ENCODE assay signal across 9 cellular contexts in the genomic region with DNA sequence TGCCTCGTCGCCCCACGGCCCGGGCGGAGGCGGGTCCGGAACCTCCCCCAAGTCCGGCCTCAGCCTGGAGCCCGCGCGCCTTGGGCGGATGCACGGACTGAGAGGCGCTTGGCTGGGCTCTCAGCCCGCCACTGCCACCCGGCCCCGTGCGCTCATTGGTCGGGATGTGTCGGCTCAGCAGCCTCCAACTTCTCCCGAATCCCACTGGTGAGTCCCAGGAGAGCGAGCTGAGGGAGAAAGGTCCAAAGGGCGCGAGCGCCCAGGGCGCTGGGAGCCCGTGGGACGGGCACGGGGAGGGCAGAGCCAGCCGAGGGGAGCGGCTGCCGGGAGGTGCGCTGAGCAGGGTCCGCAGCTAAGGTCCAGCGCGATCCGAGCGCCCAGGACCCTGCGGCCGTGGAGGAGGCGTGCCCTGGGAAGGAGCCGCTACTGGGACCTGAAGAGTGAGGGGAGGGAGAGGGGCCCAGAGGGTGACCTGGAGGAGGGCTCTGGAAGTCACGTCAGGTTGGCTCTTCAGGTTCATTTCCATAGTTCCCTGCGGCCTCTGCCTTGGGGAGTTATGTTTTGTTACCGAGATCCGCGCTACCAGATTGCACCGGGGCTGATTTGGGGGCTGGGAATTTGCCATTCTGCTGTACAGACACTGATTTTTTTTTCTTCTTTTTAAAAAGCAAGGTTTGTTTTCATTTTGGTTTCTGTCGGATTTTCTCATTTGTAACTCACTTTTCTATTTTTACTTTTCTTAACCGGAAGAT. TPM values are rescaled to one million over a fixed set of nuclear protein-coding genes. Genes with fewer than 3 reads are reported as not detected.
A peak's percentile ranks its signal among the peaks of the same experiment; 100 is the strongest.
DNase-seq lines count a peak whose midpoint lies in the region; ATAC-seq, FAIRE-seq and TF ChIP-seq lines count a peak whose summit lies in the region.
"Had no signal": no experiment of that assay in that cellular context is flagged by ENCODE, and none has a peak within 500 bp of the region (broad histone marks: within the 10 kb centered on the region; RNA-seq: fewer than 3 reads in every experiment).

A gene (plus strand): TSS at position 525 of the 752 bp plus-strand sequence. CDS start 3,849 bp downstream, outside the sequence.

- H2AFZ ChIP-seq in HepG2 (ENCODE audit: low read length): no peak within 1 kb of the TSS

- H3K9ac ChIP-seq in HepG2 (ENCODE audit: insufficient read depth, low read depth, low read length): no peak within 1 kb of the TSS
- peak within 1 kb of the TSS; percentile 70 to 85 (median 79) for H3K9ac ChIP-seq in subcutaneous abdominal adipose tissue (ENCODE audit: low read length in 5 of 5)

- in situ Hi-C loops in G401 (cut with HindIII; ENCODE audit: low sequenced_read_pairs): no loop called here
- in situ Hi-C loops in HepG2 (cut with HindIII; ENCODE audit: extremely low pct_ligation_motif_present, low pct_unique_long_range_greater_than_20kb): no loop called here

- no peaks in the 10 kb centered on the region for H3K9me3 ChIP-seq in HepG2 (ENCODE audit: low read length)
- no peaks in the 10 kb centered on the region for H3K9me3 ChIP-seq in subcutaneous abdominal adipose tissue (ENCODE audit: control insufficient read depth in 5 of 5, low read length in 5 of 5)

- TF ChIP-seq EP300 in HepG2 (IDR thresholded peaks at IDR 0.05; ENCODE audit: low read depth in 2 of 2, low read length in 2 of 2): no peak
- TF ChIP-seq EP300 in HepG2 (CRISPR knock-in tag; IDR thresholded peaks at IDR 0.05; ENCODE audit: borderline replicate concordance): no peak

- peak within 1 kb of the TSS; percentile 61 for H3K4me2 ChIP-seq in HepG2 (ENCODE audit: low read depth, low read length)

- TF ChIP-seq CTCF in coronary artery (IDR thresholded peaks at IDR 0.05) (no peak), HepG2 (CRISPR knock-in tag; IDR thresholded peaks at IDR 0.05) (no peak)

- no peak for FAIRE-seq in HepG2 (lab: Jason Lieb, UNC)
- FAIRE-seq: TTC549 had no signal

- no TSS peak for BruUV-seq in HepG2 (replicated peaks; lab: Mats Ljungman, UMichigan)

- CTCF ChIA-PET in HepG2 (lab: Yijun Ruan, JAX; ENCODE audit: low intra/inter-chr PET ratio, low total read pairs): no interaction called here

- H3K27me3 ChIP-seq in HepG2 (ENCODE audit: control insufficient read depth in 1 of 2, insufficient read depth in 2 of 2, low read length in 2 of 2) (peaks cover 0 to 28% of the 10 kb centered on the region in 2 experiments; a peak in 4 of 5 replicates), subcutaneous abdominal adipose tissue (ENCODE audit: control insufficient read depth in 5 of 5, insufficient read depth in 4 of 5, low read length in 5 of 5) (peaks cover 0 to 4% (median 0%) of the 10 kb centered on the region in 5 donors)

- peak; percentile 51 for DNase-seq in G401 (ENCODE audit: low spot score)
- peak; percentile 83 for DNase-seq in NCI-H226
- no peak for DNase-seq in coronary artery (ENCODE audit: low spot score)
- no peak for DNase-seq in HepG2 (ENCODE audit: low spot score)
- DNase-seq in midbrain (lab: John Stamatoyannopoulos, UW): no peak

- H4K20me1 ChIP-seq in HepG2 (ENCODE audit: insufficient read depth, low read length): no peaks in the 10 kb centered on the region

- H3K4me1 ChIP-seq in HepG2 (ENCODE audit: insufficient read depth, low read length): no peaks in the 10 kb centered on the region
- H3K4me1 ChIP-seq in subcutaneous abdominal adipose tissue (ENCODE audit: control insufficient read depth in 5 of 5, insufficient read depth in 5 of 5, low read length in 5 of 5): peaks cover 2 to 36% (median 32%) of the 10 kb centered on the region in 5 donors

- POLR2A ChIA-PET in HepG2 (lab: Yijun Ruan, JAX): no interaction called here

- H3K4me3 ChIP-seq in coronary artery: peak within 1 kb of the TSS; percentile 73
- H3K4me3 ChIP-seq in HepG2 (replicated peaks in 1 of 3; ENCODE audit: insufficient read depth in 1 of 3, low read depth in 2 of 3, low read length in 3 of 3): peak within 1 kb of the TSS; percentile 7 to 61 (median 21); a peak in 3 of 6 replicates
- peak within 1 kb of the TSS; percentile 80 to 98 (median 91) for H3K4me3 ChIP-seq in subcutaneous abdominal adipose tissue (ENCODE audit: low read depth in 1 of 5, low read length in 5 of 5)

- WGBS in HepG2 (ENCODE audit: low lambda C conversion rate): 3% methylated on average over 11 of the region's 50 CpGs

- no peak within 1 kb of the TSS for H3K27ac ChIP-seq in coronary artery
- no peak within 1 kb of the TSS for H3K27ac ChIP-seq in HepG2 (ENCODE audit: extremely low read length, insufficient read depth, low read length)
- peak within 1 kb of the TSS; percentile 94 for H3K27ac ChIP-seq in subcutaneous abdominal adipose tissue (ENCODE audit: low read depth, low read length)

- H3K36me3 ChIP-seq in HepG2 (replicated peaks in 1 of 2; ENCODE audit: control insufficient read depth in 1 of 2, insufficient read depth in 2 of 2, low read length in 2 of 2) (no peaks in the 10 kb centered on the region), subcutaneous abdominal adipose tissue (ENCODE audit: control insufficient read depth in 5 of 5, insufficient read depth in 5 of 5, low read length in 5 of 5) (peaks cover 0 to 5% (median 0%) of the 10 kb centered on the region in 5 donors)

- no peaks in the 10 kb centered on the region for H3K79me2 ChIP-seq in HepG2 (ENCODE audit: insufficient read depth, low read length)

- no peak for TF ChIP-seq POLR2A in HepG2 (IDR thresholded peaks at IDR 0.05; ENCODE audit: insufficient read depth in 1 of 2, low read depth in 2 of 2, low read length in 2 of 2)
- TF ChIP-seq POLR2A in GM18505 (IDR thresholded peaks at IDR 0.05; ENCODE audit: borderline replicate concordance, extremely low read depth, insufficient read depth, insufficient read length): no peak

- no peak for TF ChIP-seq RAD21 in HepG2 (CRISPR knock-in tag; IDR thresholded peaks at IDR 0.05)

- ATAC-seq in HepG2 (peak; percentile 95), GM18505 (IDR thresholded peaks at IDR 0.05; ENCODE audit: unreplicated experiment) (no peak), HG02870 (IDR thresholded peaks at IDR 0.05; ENCODE audit: unreplicated experiment) (no peak)

- intact Hi-C loops in HepG2 (cut with micrococcal nuclease; ENCODE audit: unreplicated experiment): loop anchor here (10.0 kb wide), 1 partner anchor 245 kb away; no protein-coding TSS in a partner anchor

TF ChIP-seq in HepG2, 621 proteins besides CTCF, POLR2A, EP300 and RAD21 (continues in another document):
- TF ChIP-seq ZKSCAN1 (IDR thresholded peaks at IDR 0.05; ENCODE audit: low read length) (no peak), ATM (IDR thresholded peaks at IDR 0.05; ENCODE audit: borderline replicate concordance) (no peak), SYNCRIP (IDR thresholded peaks at IDR 0.05; ENCODE audit: insufficient read depth, low read depth, low read length) (no peak), HIVEP1 (CRISPR knock-in tag; IDR thresholded peaks at IDR 0.05) (no peak), POLR2AphosphoS5 (IDR thresholded peaks at IDR 0.05; ENCODE audit: low read depth, low read length) (no peak), CHD4 (IDR thresholded peaks at IDR 0.05; ENCODE audit: borderline replicate concordance, low read length) (no peak), ZNF24 (IDR thresholded peaks at IDR 0.05) (no peak), LCORL (IDR thresholded peaks at IDR 0.05) (no peak), LCORL (CRISPR knock-in tag; IDR thresholded peaks at IDR 0.05) (no peak), ZFAT (CRISPR knock-in tag; conservative IDR thresholded peaks at IDR 0.05) (no peak), SP4 (CRISPR knock-in tag; IDR thresholded peaks at IDR 0.05) (no peak), ZNF761 (CRISPR knock-in tag; conservative IDR thresholded peaks at IDR 0.05) (no peak)
- TF ChIP-seq, protein P1, sequence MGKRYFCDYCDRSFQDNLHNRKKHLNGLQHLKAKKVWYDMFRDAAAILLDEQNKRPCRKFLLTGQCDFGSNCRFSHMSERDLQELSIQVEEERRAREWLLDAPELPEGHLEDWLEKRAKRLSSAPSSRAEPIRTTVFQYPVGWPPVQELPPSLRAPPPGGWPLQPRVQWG (CRISPR knock-in tag; IDR thresholded peaks at IDR 0.05; ENCODE audit: borderline replicate concordance, low read depth): no peak
- TF ChIP-seq, protein P2, sequence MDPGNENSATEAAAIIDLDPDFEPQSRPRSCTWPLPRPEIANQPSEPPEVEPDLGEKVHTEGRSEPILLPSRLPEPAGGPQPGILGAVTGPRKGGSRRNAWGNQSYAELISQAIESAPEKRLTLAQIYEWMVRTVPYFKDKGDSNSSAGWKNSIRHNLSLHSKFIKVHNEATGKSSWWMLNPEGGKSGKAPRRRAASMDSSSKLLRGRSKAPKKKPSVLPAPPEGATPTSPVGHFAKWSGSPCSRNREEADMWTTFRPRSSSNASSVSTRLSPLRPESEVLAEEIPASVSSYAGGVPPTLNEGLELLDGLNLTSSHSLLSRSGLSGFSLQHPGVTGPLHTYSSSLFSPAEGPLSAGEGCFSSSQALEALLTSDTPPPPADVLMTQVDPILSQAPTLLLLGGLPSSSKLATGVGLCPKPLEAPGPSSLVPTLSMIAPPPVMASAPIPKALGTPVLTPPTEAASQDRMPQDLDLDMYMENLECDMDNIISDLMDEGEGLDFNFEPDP (CRISPR knock-in tag; conservative IDR thresholded peaks at IDR 0.05): no peak

RNA-seq across cellular contexts. Expression of the gene that starts here (rescaled TPM):
- total RNA-seq in G401 (2014; rRNA removed; shearing (Covaris generic)): 540 and 622 TPM in 2 replicates
- total RNA-seq in HepG2 (2016; rRNA removed; fragmentation: Illumina TruSeq; extraction: Trizol): not detected in 2 replicates
- not detected in 2 replicates for total RNA-seq in HepG2 (2016; cell fraction: cytosol; rRNA removed; fragmentation: Illumina TruSeq; extraction: Trizol; ENCODE audit: low read depth)
- total RNA-seq in HepG2 (2016; cell fraction: insoluble cytoplasmic fraction; rRNA removed; fragmentation: Illumina TruSeq; extraction: Trizol): not detected in 2 replicates
- total RNA-seq in HepG2 (2016; cell fraction: membrane; rRNA removed; fragmentation: Illumina TruSeq; extraction: Trizol): not detected in 2 replicates
- not detected in 2 replicates for total RNA-seq in HepG2 (2016; cell fraction: nucleus; rRNA removed; fragmentation: Illumina TruSeq; extraction: Trizol)
- polyA plus RNA-seq in HepG2 (2011; rRNA removed): not detected in 2 replicates
- not detected in 2 replicates for polyA plus RNA-seq in HepG2 (2011; cell fraction: cytosol; rRNA removed)
- not detected in 2 replicates for polyA plus RNA-seq in HepG2 (2011; cell fraction: nucleus; rRNA removed)
- not detected in 2 replicates for polyA plus RNA-seq in HepG2 (2012)
- not detected in 2 replicates for polyA plus RNA-seq in HepG2 (2016; cell fraction: cytosol; fragmentation: Illumina TruSeq; extraction: Trizol; ENCODE audit: low read depth)
- not detected in 2 replicates for polyA plus RNA-seq in HepG2 (2016; cell fraction: insoluble cytoplasmic fraction; fragmentation: Illumina TruSeq; extraction: Trizol; ENCODE audit: low read depth)
- polyA plus RNA-seq in HepG2 (2016; cell fraction: membrane; fragmentation: Illumina TruSeq; extraction: Trizol; ENCODE audit: low read depth): not detected in 2 replicates
- not detected in 2 replicates for polyA plus RNA-seq in HepG2 (2016; cell fraction: nucleus; fragmentation: Illumina TruSeq; extraction: Trizol; ENCODE audit: insufficient read depth, low read depth)
- 1.3 TPM in 1 of 2 replicates, not detected in the other for polyA minus RNA-seq in HepG2 (2011; rRNA and poly(A)+ RNA removed; ENCODE audit: low replicate concordance)
- not detected in 2 replicates for polyA minus RNA-seq in HepG2 (2011; cell fraction: cytosol; rRNA and poly(A)+ RNA removed)
- not detected in 2 replicates for polyA minus RNA-seq in HepG2 (2011; cell fraction: nucleus; rRNA and poly(A)+ RNA removed)

Comparison
In these comparisons a context has a peak if more than half of its experiments do, and no peak if none do; other contexts are left out.
1. RNA of the gene that starts here (total RNA-seq): 540 to 622 TPM in G401; not detected in HepG2; every median in the first group is over 100 times any median in the second.
2. DNase-seq: peak in G401 (single experiment) and NCI-H226 (single experiment); none in coronary artery (single experiment), HepG2 (single experiment) and midbrain (single experiment).
3. H3K4me3 ChIP-seq: peak in every context shown above with its lines; median percentile 91 in subcutaneous abdominal adipose tissue; 73 in coronary artery; 21 in HepG2.